25 cellular contexts compared by ENCODE assay signal in genomic region chr19:32977269-32977668, GRCh38. TPM values are rescaled to one million over a fixed set of nuclear protein-coding genes. Genes with fewer than 3 reads are reported as not detected.
A peak's percentile ranks its signal among the peaks of the same experiment; 100 is the strongest.
DNase-seq lines count a peak whose midpoint lies in the region; ATAC-seq, FAIRE-seq and TF ChIP-seq lines count a peak whose summit lies in the region.
"Had no signal": no experiment of that assay in that cellular context is flagged by ENCODE, and none has a peak within 500 bp of the region (broad histone marks: within the 10 kb centered on the region; RNA-seq: fewer than 3 reads in every experiment).

No MANE protein-coding gene starts in this region.

- TF ChIP-seq POLR2A in A549 (IDR thresholded peaks at IDR 0.05; ENCODE audit: low read length): no peak
- TF ChIP-seq POLR2A in IMR-90 (IDR thresholded peaks at IDR 0.05; ENCODE audit: low read depth, low read length): no peak

- H2BK20ac ChIP-seq in IMR-90 (ENCODE audit: low read depth, low read length): no peak overlapping the region

- 39% methylated on average over 8 of the region's 8 CpGs for WGBS in A549 (ENCODE audit: missing lambda C conversion rate)
- WGBS in IMR-90 (ENCODE audit: extremely low coverage in 2 of 2, insufficient read length in 1 of 2), 2 experiments: 90% methylated on average over 2 of the region's 8 CpGs; no CpG with 5 or more reads in 1 of the 2 experiments
- WGBS in mesenchymal stem cell: 78% methylated on average over 7 of the region's 8 CpGs

- 0 out of 5 replicates have a peak, but pooled peaks of 1 of the 2 experiments have one; percentile 14 for TF ChIP-seq EP300 in A549 (IDR thresholded peaks at IDR 0.05)

- no peak overlapping the region for H2BK15ac ChIP-seq in IMR-90 (ENCODE audit: low read depth, low read length)
- no peak overlapping the region for H2BK15ac ChIP-seq in mesenchymal stem cell (ENCODE audit: low read depth, poor library complexity, severe bottlenecking)

- H3K79me1 ChIP-seq in IMR-90 (ENCODE audit: low read depth in 1 of 2, low read length in 2 of 2) (peaks cover 1 to 3% of the 10 kb centered on the region in 2 experiments; a peak in 2 of 4 replicates), mesenchymal stem cell (replicated peaks; ENCODE audit: low read length, poor library complexity, severe bottlenecking) (peaks cover 2% of the 10 kb centered on the region)

- H2AK5ac ChIP-seq in IMR-90 (ENCODE audit: low read depth, low read length) (no peak overlapping the region), mesenchymal stem cell (ENCODE audit: low read length, severe bottlenecking) (no peak overlapping the region)

- H2AK9ac ChIP-seq in IMR-90 (replicated peaks; ENCODE audit: low read depth, low read length, poor library complexity): peak overlapping the region; percentile 33

- H3K18ac ChIP-seq in IMR-90 (ENCODE audit: low read depth, low read length) (no peak overlapping the region), mesenchymal stem cell (ENCODE audit: low read depth in 1 of 2, low read length in 2 of 2) (no peak overlapping the region)

- TF ChIP-seq CTCF in A549 (IDR thresholded peaks at IDR 0.05) (no peak), IMR-90 (conservative IDR thresholded peaks at IDR 0.05; ENCODE audit: low read depth, low read length) (no peak), VCaP (conservative IDR thresholded peaks at IDR 0.05) (no peak), Calu3 (IDR thresholded peaks at IDR 0.05; ENCODE audit: unreplicated experiment) (no peak)

- H3K4ac ChIP-seq in IMR-90 (ENCODE audit: low read depth, low read length) (no peak overlapping the region), mesenchymal stem cell (ENCODE audit: low read depth in 1 of 2, low read length in 2 of 2) (no peak overlapping the region)

- POLR2A ChIA-PET in A549 (lab: Yijun Ruan, JAX) (interaction anchor here (1.7 kb wide), 1 partner anchor 199 kb away, joined by 5 read pairs; no protein-coding TSS in a partner anchor), IMR-90 (lab: Charles Lee; ENCODE audit: unreplicated experiment) (no interaction called here)
- POLR2A ChIA-PET in CD8-positive, alpha-beta memory T cell (lab: Charles Lee): no interaction called here

- no peak overlapping the region for H3K4me3 Mint-ChIP-seq in Calu3 (ENCODE audit: low read depth, unreplicated experiment)
- H3K4me3 Mint-ChIP-seq in CD8-positive, alpha-beta memory T cell: no peak overlapping the region
- H3K4me3 Mint-ChIP-seq: activated CD4-positive, alpha-beta memory T cell treated with anti-CD3 and anti-CD28 coated beads, Interleukin-2, amount 10 ng/mL, durations not matched to agents 7 days and 5 days; activated naive CD4-positive, alpha-beta T cell treated with anti-CD3 and anti-CD28 coated beads, Interleukin-2, amount 50 U/mL, for 24 hours; activated T-cell treated with anti-CD3 and anti-CD28 coated beads, Interleukin-2, amount 50 U/mL, for 24 hours; naive B cell; WTC11 had no signal

- H2BK12ac ChIP-seq in mesenchymal stem cell (ENCODE audit: low read length in 2 of 2): no peak overlapping the region

- peak; percentile 37 to 69 for DNase-seq in A549 (ENCODE audit: low read depth in 1 of 2, low spot score in 1 of 2)
- DNase-seq in IMR-90: peak; percentile 36
- peak; percentile 10 for DNase-seq in mesenchymal stem cell
- DNase-seq in Kasumi-1 (lab: John Stamatoyannopoulos, UW): no peak
- DNase-seq in Calu3: no peak
- no peak for DNase-seq in CD8-positive, alpha-beta memory T cell
- DNase-seq in stimulated activated CD4-positive, alpha-beta T cell treated with anti-CD3 and anti-CD28 coated beads, Interleukin-2, amount 100 ng/mL, for 48 hours: no peak
- DNase-seq: activated CD4-positive, alpha-beta memory T cell treated with anti-CD3 and anti-CD28 coated beads, Interleukin-2, amount 10 ng/mL, durations not matched to agents 7 days and 5 days; activated T-cell treated with anti-CD3 and anti-CD28 coated beads, Interleukin-2, amount 50 U/mL, for 24 hours; Caco-2; foreskin melanocyte; naive B cell; NCI-H1105 treated with DMSO at 0.1 percent for 48 hours; NCI-H2227 treated with DMSO at 0.1 percent for 48 hours; ovary; SHP77 treated with DMSO at 0.1 percent for 48 hours; stimulated activated CD4-positive, alpha-beta T cell treated with anti-CD3 and anti-CD28 coated beads, Interleukin-4, amount 100 ng/mL, for 4 hours; substantia nigra had no signal

- CTCF ChIA-PET in A549 (lab: Yijun Ruan, JAX): interaction anchor here (0.6 to 16.5 kb wide), 31 partner anchors 8 to 371 kb away, joined by 3 to 349 read pairs (median 14); partner anchors contain the start of genes GPATCH1, RHPN2 and WDR88
- CTCF ChIA-PET in IMR-90 (lab: Yijun Ruan, JAX): no interaction called here
- CTCF ChIA-PET in Calu3 (lab: Charles Lee): interaction anchor here (0.6 to 0.7 kb wide), 2 partner anchors 148 to 297 kb away, joined by 5 read pairs; no protein-coding TSS in a partner anchor
- CTCF ChIA-PET in CD8-positive, alpha-beta memory T cell (lab: Charles Lee): no interaction called here

- TF ChIP-seq RAD21 in A549 (conservative IDR thresholded peaks at IDR 0.05 in 1 of 2, IDR thresholded peaks at IDR 0.05 in 1 of 2) (no peak), IMR-90 (IDR thresholded peaks at IDR 0.05; ENCODE audit: low read length) (no peak)

- H3K9ac ChIP-seq in IMR-90 (ENCODE audit: low read depth, low read length) (no peak overlapping the region), mesenchymal stem cell (ENCODE audit: low read length) (no peak overlapping the region)

- no peak overlapping the region for H3K27ac Mint-ChIP-seq in Calu3 (ENCODE audit: unreplicated experiment)
- H3K27ac Mint-ChIP-seq in CD8-positive, alpha-beta memory T cell: no peak overlapping the region
- H3K27ac Mint-ChIP-seq: activated CD4-positive, alpha-beta memory T cell treated with anti-CD3 and anti-CD28 coated beads, Interleukin-2, amount 10 ng/mL, durations not matched to agents 7 days and 5 days; activated naive CD4-positive, alpha-beta T cell treated with anti-CD3 and anti-CD28 coated beads, Interleukin-2, amount 50 U/mL, for 24 hours; activated T-cell treated with anti-CD3 and anti-CD28 coated beads, Interleukin-2, amount 50 U/mL, for 24 hours; naive B cell had no signal

- no peak overlapping the region for H4K5ac ChIP-seq in IMR-90 (ENCODE audit: low read depth, low read length)

- H3K27ac ChIP-seq in A549 (peak overlapping the region; percentile 38 to 42), IMR-90 (ENCODE audit: insufficient read depth, low read length) (no peak overlapping the region), VCaP (peak overlapping the region; percentile 95), mesenchymal stem cell (ENCODE audit: low read length, poor library complexity, severe bottlenecking) (no peak overlapping the region)
- no peak overlapping the region for H3K27ac ChIP-seq in CD8-positive, alpha-beta memory T cell (ENCODE audit: low read depth, low read length)
- H3K27ac ChIP-seq: coronary artery, ovary had no signal

- H4K20me1 ChIP-seq in IMR-90 (ENCODE audit: insufficient read depth, low read length): no peaks in the 10 kb centered on the region

- H3K9me1 ChIP-seq in IMR-90 (ENCODE audit: insufficient read depth, low read length): no peaks in the 10 kb centered on the region; the same call in 1 of the 2 replicates

- BruUV-seq in IMR-90 (replicated peaks; lab: Mats Ljungman, UMichigan): no TSS peak
- no TSS peak for BruUV-seq in Calu3 (replicated peaks; lab: Mats Ljungman, UMichigan)

- peaks cover 3% of the 10 kb centered on the region; the same call in 1 of the 2 replicates for H3K36me3 ChIP-seq in IMR-90 (ENCODE audit: control insufficient read depth, insufficient read depth, low read length)
- H3K36me3 ChIP-seq in mesenchymal stem cell (ENCODE audit: control insufficient read depth in 1 of 2, insufficient read depth in 2 of 2, low read depth in 1 of 2, low read length in 2 of 2): peaks cover 3 to 28% of the 10 kb centered on the region in 2 experiments
- H3K36me3 ChIP-seq in CD8-positive, alpha-beta memory T cell (ENCODE audit: insufficient read depth, low read length): no peaks in the 10 kb centered on the region
- H3K36me3 ChIP-seq: ovary had no signal

- H4K91ac ChIP-seq in IMR-90 (ENCODE audit: insufficient read depth, low read depth, low read length) (no peak overlapping the region), mesenchymal stem cell (ENCODE audit: low read length) (no peak overlapping the region)

- H3K36me3 Mint-ChIP-seq in Calu3 (ENCODE audit: insufficient read depth, unreplicated experiment): peaks cover 64% of the 10 kb centered on the region
- peaks cover 0 to 6% (median 0%) of the 10 kb centered on the region in 3 donors for H3K36me3 Mint-ChIP-seq in CD8-positive, alpha-beta memory T cell
- H3K36me3 Mint-ChIP-seq: activated naive CD4-positive, alpha-beta T cell treated with anti-CD3 and anti-CD28 coated beads, Interleukin-2, amount 50 U/mL, for 24 hours; naive B cell had no signal

- no peaks in the 10 kb centered on the region for H3K9me3 Mint-ChIP-seq in Calu3 (ENCODE audit: low read depth, unreplicated experiment)
- no peaks in the 10 kb centered on the region for H3K9me3 Mint-ChIP-seq in CD8-positive, alpha-beta memory T cell
- H3K9me3 Mint-ChIP-seq: activated CD4-positive, alpha-beta memory T cell treated with anti-CD3 and anti-CD28 coated beads, Interleukin-2, amount 10 ng/mL, durations not matched to agents 7 days and 5 days; activated naive CD4-positive, alpha-beta T cell treated with anti-CD3 and anti-CD28 coated beads, Interleukin-2, amount 50 U/mL, for 24 hours; activated T-cell treated with anti-CD3 and anti-CD28 coated beads, Interleukin-2, amount 50 U/mL, for 24 hours; naive B cell; WTC11 had no signal

- H2BK120ac ChIP-seq in IMR-90 (ENCODE audit: low read depth, low read length): no peak overlapping the region
- no peak overlapping the region for H2BK120ac ChIP-seq in mesenchymal stem cell (ENCODE audit: low read depth, low read length)

- no peak overlapping the region for H4K8ac ChIP-seq in IMR-90 (ENCODE audit: low read depth in 2 of 2, low read length in 2 of 2)
- no peak overlapping the region for H4K8ac ChIP-seq in mesenchymal stem cell (ENCODE audit: low read length)

- no peaks in the 10 kb centered on the region for H3K27me3 ChIP-seq in IMR-90 (ENCODE audit: control insufficient read depth, insufficient read depth, low read length)
- no peaks in the 10 kb centered on the region for H3K27me3 ChIP-seq in mesenchymal stem cell (ENCODE audit: control insufficient read depth in 1 of 2, insufficient read depth in 1 of 2, low read length in 2 of 2)
- no peaks in the 10 kb centered on the region for H3K27me3 ChIP-seq in CD8-positive, alpha-beta memory T cell (ENCODE audit: insufficient read depth, low read length, poor library complexity, severe bottlenecking)
- H3K27me3 ChIP-seq: ovary had no signal

- no peaks in the 10 kb centered on the region for H3K4me1 Mint-ChIP-seq in Calu3 (ENCODE audit: low read depth, unreplicated experiment)
- peaks cover 2 to 9% (median 7%) of the 10 kb centered on the region in 3 donors for H3K4me1 Mint-ChIP-seq in CD8-positive, alpha-beta memory T cell
- H3K4me1 Mint-ChIP-seq: WTC11 had no signal

- ATAC-seq in A549: peak; percentile 12 to 27; a peak in 2 of 6 replicates
- ATAC-seq in IMR-90 (ENCODE audit: low read depth): no peak
- ATAC-seq: K562, WTC11 had no signal

- intact Hi-C loops in IMR-90 (cut with micrococcal nuclease): loop anchor here (2.0 kb wide), 1 partner anchor 102 kb away; no protein-coding TSS in a partner anchor
- intact Hi-C loops in Calu3 (cut with micrococcal nuclease; ENCODE audit: unreplicated experiment): loop anchor here (5.0 kb wide), 1 partner anchor 205 kb away; no protein-coding TSS in a partner anchor

- no peaks in the 10 kb centered on the region for H3K27me3 Mint-ChIP-seq in Calu3 (ENCODE audit: unreplicated experiment)
- no peaks in the 10 kb centered on the region for H3K27me3 Mint-ChIP-seq in CD8-positive, alpha-beta memory T cell
- H3K27me3 Mint-ChIP-seq: activated CD4-positive, alpha-beta memory T cell treated with anti-CD3 and anti-CD28 coated beads, Interleukin-2, amount 10 ng/mL, durations not matched to agents 7 days and 5 days; activated naive CD4-positive, alpha-beta T cell treated with anti-CD3 and anti-CD28 coated beads, Interleukin-2, amount 50 U/mL, for 24 hours; activated T-cell treated with anti-CD3 and anti-CD28 coated beads, Interleukin-2, amount 50 U/mL, for 24 hours; naive B cell had no signal

- H3K4me2 ChIP-seq in A549: peak overlapping the region; percentile 40
- H3K4me2 ChIP-seq in IMR-90 (ENCODE audit: low read depth, low read length): no peak overlapping the region
- no peak overlapping the region for H3K4me2 ChIP-seq in mesenchymal stem cell (ENCODE audit: low read length, poor library complexity, severe bottlenecking)

- no peak overlapping the region for H2BK5ac ChIP-seq in IMR-90 (ENCODE audit: low read depth, low read length, poor library complexity, severe bottlenecking)
- H2BK5ac ChIP-seq in mesenchymal stem cell (ENCODE audit: low read depth, low read length, poor library complexity, severe bottlenecking): no peak overlapping the region

- no peak overlapping the region for H3K4me3 ChIP-seq in A549
- no peak overlapping the region for H3K4me3 ChIP-seq in IMR-90 (ENCODE audit: insufficient read depth, low read depth, low read length)
- no peak overlapping the region for H3K4me3 ChIP-seq in mesenchymal stem cell (ENCODE audit: insufficient read depth in 1 of 2, low read depth in 1 of 2, low read length in 2 of 2)
- no peak overlapping the region for H3K4me3 ChIP-seq in CD8-positive, alpha-beta memory T cell (ENCODE audit: low read length)
- H3K4me3 ChIP-seq: coronary artery, K562, ovary, skin epidermis had no signal

- H3K4me1 ChIP-seq in A549: peaks cover 28% of the 10 kb centered on the region
- H3K4me1 ChIP-seq in IMR-90 (ENCODE audit: control insufficient read depth, insufficient read depth, low read length): 0 out of 2 replicates have a peak, but pooled peaks cover 1% of the 10 kb centered on the region
- H3K4me1 ChIP-seq in mesenchymal stem cell (ENCODE audit: control insufficient read depth, insufficient read depth, low read depth, low read length): peaks cover 6% of the 10 kb centered on the region
- H3K4me1 ChIP-seq in CD8-positive, alpha-beta memory T cell (ENCODE audit: insufficient read depth, low read length): peaks cover 3% of the 10 kb centered on the region
- H3K4me1 ChIP-seq: Caco-2 had no signal

- dilution Hi-C loops in IMR-90 (cut with HindIII; ENCODE audit: low sequenced_read_pairs, unreplicated experiment): no loop called here

- no peaks in the 10 kb centered on the region for H3K9me3 ChIP-seq in A549
- H3K9me3 ChIP-seq in IMR-90 (ENCODE audit: control insufficient read depth, insufficient read depth, low read length): no peaks in the 10 kb centered on the region
- H3K9me3 ChIP-seq in mesenchymal stem cell (ENCODE audit: control insufficient read depth, low read length): no peaks in the 10 kb centered on the region
- H3K9me3 ChIP-seq in CD8-positive, alpha-beta memory T cell (ENCODE audit: low read length): no peaks in the 10 kb centered on the region
- H3K9me3 ChIP-seq: Caco-2, ovary had no signal

- H2AFZ ChIP-seq in IMR-90 (replicated peaks; ENCODE audit: low read length, poor library complexity) (no peak overlapping the region), mesenchymal stem cell (ENCODE audit: low read depth, low read length) (no peak overlapping the region)

- no peak overlapping the region for H3K23ac ChIP-seq in IMR-90 (ENCODE audit: low read depth, low read length)
- no peak overlapping the region for H3K23ac ChIP-seq in mesenchymal stem cell (ENCODE audit: low read length in 2 of 2)

- H3K56ac ChIP-seq in IMR-90 (ENCODE audit: extremely low read depth, insufficient read depth, low read length): no peak overlapping the region

- FAIRE-seq in A549 (lab: Jason Lieb, UNC): no peak
- FAIRE-seq: GM12891, K562 had no signal

- in situ Hi-C loops in IMR-90 (cut with MboI; ENCODE audit: low sequenced_read_pairs): loop anchor here (5.0 kb wide), 1 partner anchor 140 kb away; no protein-coding TSS in a partner anchor

- H3K14ac ChIP-seq in IMR-90 (replicated peaks; ENCODE audit: low read depth, low read length) (no peak overlapping the region), mesenchymal stem cell (ENCODE audit: low read length in 2 of 2) (no peak overlapping the region)

RNA-seq across cellular contexts. Expression of gene FAAP24, which starts 5.2 kb away (rescaled TPM):
- polyA plus RNA-seq in A549 (2011; rRNA removed) (14.4 and 15.9 TPM in 2 replicates), A549 (2017; fragmentation: RNase III; extraction: RNeasy Plus Mini Kit Qiagen cat#74134 plus additional on column Dnase treatment) (14.2 to 15.1 TPM (median 15.0 TPM) in 3 replicates), IMR-90 (2012; rRNA removed) (2.3 and 2.6 TPM in 2 replicates)
- polyA plus RNA-seq in A549 (2012; cell fraction: cytosol; rRNA removed): 13.1 and 15.9 TPM in 2 replicates
- 4.0 and 4.4 TPM in 2 replicates for polyA plus RNA-seq in A549 (2012; cell fraction: nucleus; rRNA removed)
- 10.1 and 14.6 TPM in 2 replicates for polyA minus RNA-seq in A549 (2011; rRNA and poly(A)+ RNA removed)
- total RNA-seq in IMR-90 (2012; rRNA removed) (2.2 TPM in 2 replicates), Calu3 (2022) (7.3 and 8.4 TPM in 2 replicates)
- polyA plus RNA-seq in IMR-90 (2012; cell fraction: cytosol; rRNA removed): 2.1 and 4.5 TPM in 2 replicates
- polyA plus RNA-seq in IMR-90 (2012; cell fraction: nucleus; rRNA removed; ENCODE audit: low replicate concordance): 0.41 and 0.55 TPM in 2 replicates
- 3.3 TPM for polyA plus RNA-seq in mesenchymal stem cell (2013, experiment 1 of 2)
- 3.2 TPM for polyA plus RNA-seq in mesenchymal stem cell (2013, experiment 2 of 2)
- 1 to 10 TPM; 9.3 to 9.4 TPM for total RNA-seq in CD8-positive, alpha-beta memory T cell
- polyA plus RNA-seq in CD8-positive, alpha-beta memory T cell: 2.5 TPM

RNA-seq across cellular contexts. Expression of gene CEP89, which starts 5.5 kb away (rescaled TPM):
- polyA plus RNA-seq in A549 (2011; rRNA removed) (31.5 and 45.3 TPM in 2 replicates), A549 (2017; fragmentation: RNase III; extraction: RNeasy Plus Mini Kit Qiagen cat#74134 plus additional on column Dnase treatment) (38.4 to 42.2 TPM (median 41.3 TPM) in 3 replicates), IMR-90 (2012; rRNA removed) (15.7 and 17.4 TPM in 2 replicates)
- polyA plus RNA-seq in A549 (2012; cell fraction: cytosol; rRNA removed): 41.5 and 44.3 TPM in 2 replicates
- 50.8 and 61.9 TPM in 2 replicates for polyA plus RNA-seq in A549 (2012; cell fraction: nucleus; rRNA removed)
- polyA minus RNA-seq in A549 (2011; rRNA and poly(A)+ RNA removed): 65.3 and 74.0 TPM in 2 replicates
- total RNA-seq in IMR-90 (2012; rRNA removed) (5.8 and 7.2 TPM in 2 replicates), Calu3 (2022) (31.1 and 33.9 TPM in 2 replicates)
- 9.1 and 12.7 TPM in 2 replicates for polyA plus RNA-seq in IMR-90 (2012; cell fraction: cytosol; rRNA removed)
- polyA plus RNA-seq in IMR-90 (2012; cell fraction: nucleus; rRNA removed; ENCODE audit: low replicate concordance): 15.0 and 16.4 TPM in 2 replicates
- polyA plus RNA-seq in mesenchymal stem cell (2013, experiment 1 of 2): 27.2 TPM
- 28.7 TPM for polyA plus RNA-seq in mesenchymal stem cell (2013, experiment 2 of 2)
- total RNA-seq in CD8-positive, alpha-beta memory T cell: 10 to 100 TPM; 19.2 to 19.7 TPM
- polyA plus RNA-seq in CD8-positive, alpha-beta memory T cell: 13.8 TPM

Comparison
In these comparisons a context has a peak if more than half of its experiments do, and no peak if none do; other contexts are left out.
1. DNase-seq: peak in A549 (2 of 2), IMR-90 (single experiment) and mesenchymal stem cell (single experiment); none in Kasumi-1 (0 of 2), Calu3 (single experiment), CD8-positive, alpha-beta memory T cell (0 of 5) and stimulated activated CD4-positive, alpha-beta T cell treated with anti-CD3 and anti-CD28 coated beads, Interleukin-2, amount 100 ng/mL, for 48 hours (0 of 2).
2. H3K27ac ChIP-seq: peak in A549 (2 of 2) and VCaP (single experiment); none in IMR-90 (single experiment), mesenchymal stem cell (single experiment) and CD8-positive, alpha-beta memory T cell (single experiment).
3. CTCF ChIA-PET loops: an anchor here in A549 (0.6 to 16.5 kb wide) and Calu3 (0.6 to 0.7 kb wide); none called in IMR-90 and CD8-positive, alpha-beta memory T cell.